Comparison of ENCODE assay signal across 25 cellular contexts in genomic region chr3:99960123-99960878, GRCh38.
DNase-seq lines count a peak whose midpoint lies in the region; ATAC-seq, FAIRE-seq and TF ChIP-seq lines count a peak whose summit lies in the region.
"Had no signal": no experiment of that assay in that cellular context is flagged by ENCODE, and none has a peak within 500 bp of the region (broad histone marks: within the 10 kb centered on the region; RNA-seq: fewer than 3 reads in every experiment).

No MANE protein-coding gene starts in this region.

- no peak for TF ChIP-seq POLR2A in IMR-90 (IDR thresholded peaks at IDR 0.05; ENCODE audit: low read depth, low read length)
- no peak for TF ChIP-seq POLR2A in gastroesophageal sphincter (IDR thresholded peaks at IDR 0.05)
- no peak for TF ChIP-seq POLR2A in suprapubic skin (IDR thresholded peaks at IDR 0.05)

- peak overlapping the region; percentile 19; the same call in 1 of the 2 replicates for H4K5ac ChIP-seq in IMR-90 (ENCODE audit: low read depth, low read length)

- H3K23ac ChIP-seq in IMR-90 (ENCODE audit: low read depth, low read length), result 0 out of 2 replicates have a peak overlapping the region, but pooled peaks have one; percentile 52

- H2BK20ac ChIP-seq in IMR-90 (ENCODE audit: low read depth, low read length), result peak overlapping the region; percentile 72; the same call in 1 of the 2 replicates

- H2AFZ ChIP-seq in IMR-90 (replicated peaks; ENCODE audit: low read length, poor library complexity), result no peak overlapping the region

- H3K14ac ChIP-seq in IMR-90 (replicated peaks; ENCODE audit: low read depth, low read length), result no peak overlapping the region; the same call in 1 of the 2 replicates

- H3K4me3 ChIP-seq in IMR-90 (ENCODE audit: insufficient read depth, low read depth, low read length) (no peak overlapping the region), gastroesophageal sphincter (no peak overlapping the region), pancreas (no peak overlapping the region), tibial artery (peak overlapping the region; percentile 0 to 2), suprapubic skin (no peak overlapping the region)
- H3K4me3 ChIP-seq: BLaER1 treated with 17β-estradiol and CSF1 and Interleukin-3, amounts not matched to agents 10 nM and 100 nM; MG63; ovary; SJSA1; tibial nerve had no signal

- DNase-seq in IMR-90, result no peak
- DNase-seq in pancreas, result no peak
- no peak for DNase-seq in tibial artery
- no peak for DNase-seq in NCI-H2196 treated with DMSO at 0.1 percent for 48 hours (lab: John Stamatoyannopoulos, UW; ENCODE audit: unreplicated experiment)
- DNase-seq in suprapubic skin (ENCODE audit: low spot score in 2 of 2), result no peak
- DNase-seq in foreskin melanocyte, result no peak
- DNase-seq: ACHN; activated CD4-positive, alpha-beta T cell treated with anti-CD3 and anti-CD28 coated beads for 36 hours; activated naive CD4-positive, alpha-beta T cell treated with anti-CD3 and anti-CD28 coated beads, Interleukin-2, amount 10 ng/mL, durations not matched to agents 7 days and 5 days; central memory CD4-positive, alpha-beta T cell; kidney; MG63; naive thymus-derived CD4-positive, alpha-beta T cell; NCI-H2107; NCI-H510A treated with DMSO at 0.1 percent for 48 hours; T-helper 1 cell had no signal

- peak overlapping the region; percentile 29 to 64; a peak in 3 of 4 replicates for H4K8ac ChIP-seq in IMR-90 (ENCODE audit: low read depth in 2 of 2, low read length in 2 of 2)

- H3K9me1 ChIP-seq in IMR-90 (ENCODE audit: insufficient read depth, low read length), result peaks cover 9% of the 10 kb centered on the region

- H3K18ac ChIP-seq in IMR-90 (ENCODE audit: low read depth, low read length), result peak overlapping the region; percentile 92

- TF ChIP-seq CTCF in IMR-90 (conservative IDR thresholded peaks at IDR 0.05; ENCODE audit: low read depth, low read length) (no peak), gastroesophageal sphincter (IDR thresholded peaks at IDR 0.05) (no peak), pancreas (IDR thresholded peaks at IDR 0.05) (no peak), tibial artery (IDR thresholded peaks at IDR 0.05) (no peak), suprapubic skin (IDR thresholded peaks at IDR 0.05) (no peak)

- H3K4me1 ChIP-seq in IMR-90 (ENCODE audit: control insufficient read depth, insufficient read depth, low read length), result peaks cover 10% of the 10 kb centered on the region
- H3K4me1 ChIP-seq in gastroesophageal sphincter, result peaks cover 0 to 75% (median 13%) of the 10 kb centered on the region in 3 donors
- H3K4me1 ChIP-seq in pancreas, result peaks cover 9 to 31% (median 26%) of the 10 kb centered on the region in 3 donors
- peaks cover 0 to 80% (median 12%) of the 10 kb centered on the region in 4 donors for H3K4me1 ChIP-seq in tibial artery
- H3K4me1 ChIP-seq in suprapubic skin, result peaks cover 17% of the 10 kb centered on the region

- ATAC-seq in IMR-90 (ENCODE audit: low read depth) (no peak), gastroesophageal sphincter (no peak), pancreas (peak in 3 of 4 donors; percentile 22 to 29 (median 24)), GM19455 (IDR thresholded peaks at IDR 0.05; ENCODE audit: unreplicated experiment) (no peak)
- ATAC-seq: activated CD4-positive, alpha-beta T cell treated with anti-CD3 and anti-CD28 coated beads for 36 hours; naive thymus-derived CD4-positive, alpha-beta T cell; Panc1; stimulated activated memory B cell treated with anti-CD40 and anti-IgM and Interleukin-4, amounts not matched to agents 10 μg/mL and 1 μg/mL and 100 μg/mL, for 72 hours had no signal

- H3K9me3 ChIP-seq in IMR-90 (ENCODE audit: control insufficient read depth, insufficient read depth, low read length) (no peaks in the 10 kb centered on the region), gastroesophageal sphincter (no peaks in the 10 kb centered on the region), pancreas (no peaks in the 10 kb centered on the region), tibial artery (no peaks in the 10 kb centered on the region), suprapubic skin (no peaks in the 10 kb centered on the region)
- H3K9me3 ChIP-seq: BLaER1 treated with 17β-estradiol and CSF1 and Interleukin-3, amounts not matched to agents 10 nM and 100 nM; MG63; ovary; SJSA1; tibial nerve had no signal

- peak overlapping the region; percentile 79 for H3K4me2 ChIP-seq in IMR-90 (ENCODE audit: low read depth, low read length)
- H3K4me2 ChIP-seq: BLaER1 treated with 17β-estradiol and CSF1 and Interleukin-3, amounts not matched to agents 10 nM and 100 nM had no signal

- H2BK5ac ChIP-seq in IMR-90 (ENCODE audit: low read depth, low read length, poor library complexity, severe bottlenecking), result peak overlapping the region; percentile 21

- TF ChIP-seq EP300 in gastroesophageal sphincter (IDR thresholded peaks at IDR 0.05), result no peak
- TF ChIP-seq EP300 in suprapubic skin (IDR thresholded peaks at IDR 0.05), result no peak

- POLR2A ChIA-PET in IMR-90 (lab: Charles Lee; ENCODE audit: unreplicated experiment), result no interaction called here

- no peak overlapping the region for H2AK9ac ChIP-seq in IMR-90 (replicated peaks; ENCODE audit: low read depth, low read length, poor library complexity)

- no peak overlapping the region for H3K9ac ChIP-seq in IMR-90 (ENCODE audit: low read depth, low read length)
- H3K9ac ChIP-seq: BLaER1 treated with 17β-estradiol and CSF1 and Interleukin-3, amounts not matched to agents 10 nM and 100 nM had no signal

- no peaks in the 10 kb centered on the region for H4K20me1 ChIP-seq in IMR-90 (ENCODE audit: insufficient read depth, low read length)

- FAIRE-seq in pancreas (lab: Jason Lieb, UNC), result no peak

- no peaks in the 10 kb centered on the region for H3K36me3 ChIP-seq in IMR-90 (ENCODE audit: control insufficient read depth, insufficient read depth, low read length)
- H3K36me3 ChIP-seq in gastroesophageal sphincter, result no peaks in the 10 kb centered on the region
- no peaks in the 10 kb centered on the region for H3K36me3 ChIP-seq in pancreas
- no peaks in the 10 kb centered on the region for H3K36me3 ChIP-seq in tibial artery
- H3K36me3 ChIP-seq in suprapubic skin, result no peaks in the 10 kb centered on the region
- H3K36me3 ChIP-seq: MG63, ovary, SJSA1, tibial nerve had no signal

- peak overlapping the region; percentile 65; the same call in 1 of the 2 replicates for H3K4ac ChIP-seq in IMR-90 (ENCODE audit: low read depth, low read length)

- dilution Hi-C loops in IMR-90 (cut with HindIII; ENCODE audit: low sequenced_read_pairs, unreplicated experiment), result no loop called here

- BruUV-seq in IMR-90 (replicated peaks; lab: Mats Ljungman, UMichigan), result no TSS peak

- H3K56ac ChIP-seq in IMR-90 (ENCODE audit: extremely low read depth, insufficient read depth, low read length), result no peak overlapping the region

- H3K27me3 ChIP-seq in IMR-90 (ENCODE audit: control insufficient read depth, insufficient read depth, low read length) (no peaks in the 10 kb centered on the region), gastroesophageal sphincter (no peaks in the 10 kb centered on the region), pancreas (no peaks in the 10 kb centered on the region), tibial artery (no peaks in the 10 kb centered on the region), suprapubic skin (no peaks in the 10 kb centered on the region)
- H3K27me3 ChIP-seq: BLaER1 treated with 17β-estradiol and CSF1 and Interleukin-3, amounts not matched to agents 10 nM and 100 nM; MG63; ovary; SJSA1; tibial nerve had no signal

- peak overlapping the region; percentile 75; the same call in 1 of the 2 replicates for H2BK120ac ChIP-seq in IMR-90 (ENCODE audit: low read depth, low read length)

- CTCF ChIA-PET in IMR-90 (lab: Yijun Ruan, JAX), result interaction anchor here (0.6 kb wide), 1 partner anchor 17 kb away, joined by 3 read pairs; no protein-coding TSS in a partner anchor

- peak overlapping the region; percentile 26; the same call in 1 of the 2 replicates for H4K91ac ChIP-seq in IMR-90 (ENCODE audit: insufficient read depth, low read depth, low read length)

- peak overlapping the region; percentile 28; the same call in 2 of the 3 replicates for H2BK15ac ChIP-seq in IMR-90 (ENCODE audit: low read depth, low read length)

- WGBS in IMR-90 (ENCODE audit: extremely low coverage in 2 of 2, insufficient read length in 1 of 2), 2 experiments, result 0% methylated on average over 1 of the region's 5 CpGs; no CpG with 5 or more reads in 1 of the 2 experiments
- 34 to 47% methylated on average over 4 to 5 of the region's 5 CpGs for WGBS in gastroesophageal sphincter (ENCODE audit: low coverage in 1 of 2), 2 donors
- 57 to 58% methylated on average over 5 of the region's 5 CpGs for WGBS in pancreas, 2 donors
- 66% methylated on average over 5 of the region's 5 CpGs for WGBS in suprapubic skin

- H2AK5ac ChIP-seq in IMR-90 (ENCODE audit: low read depth, low read length), result no peak overlapping the region

- TF ChIP-seq RAD21 in IMR-90 (IDR thresholded peaks at IDR 0.05; ENCODE audit: low read length), result no peak

- in situ Hi-C loops in IMR-90 (cut with MboI; ENCODE audit: low sequenced_read_pairs), result loop anchor here (25.0 kb wide), 1 partner anchor 102 kb away; no protein-coding TSS in a partner anchor

- intact Hi-C loops in IMR-90 (cut with micrococcal nuclease), result no loop called here
- intact Hi-C loops in pancreas (cut with DNase I), result no loop called here
- intact Hi-C loops in tibial artery (cut with DNase I; ENCODE audit: low total_unique reads), result no loop called here

- H3K27ac ChIP-seq in IMR-90 (ENCODE audit: insufficient read depth, low read length) (no peak overlapping the region), gastroesophageal sphincter (peak overlapping the region; percentile 39 to 71 (median 66)), pancreas (peak overlapping the region in 2 of 4 donors; percentile 51), tibial artery (peak overlapping the region; percentile 82 to 87), suprapubic skin (no peak overlapping the region)
- H3K27ac ChIP-seq: BLaER1 treated with 17β-estradiol and CSF1 and Interleukin-3, amounts not matched to agents 10 nM and 100 nM; epithelial cell of prostate; SJSA1 had no signal

- peaks cover 17 to 19% of the 10 kb centered on the region in 2 experiments for H3K79me1 ChIP-seq in IMR-90 (ENCODE audit: low read depth in 1 of 2, low read length in 2 of 2)

TF ChIP-seq in IMR-90, 13 proteins besides CTCF, POLR2A, EP300 and RAD21 (continues in another document):
- TF ChIP-seq MAZ (IDR thresholded peaks at IDR 0.05; ENCODE audit: borderline replicate concordance, low read depth, low read length) (no peak), MXI1 (IDR thresholded peaks at IDR 0.05; ENCODE audit: borderline replicate concordance, low read depth, low read length) (no peak), SMC3 (IDR thresholded peaks at IDR 0.05; ENCODE audit: low read depth, low read length) (no peak), MAFK (IDR thresholded peaks at IDR 0.05; ENCODE audit: low read depth, low read length) (no peak)
- TF ChIP-seq, protein P1, sequence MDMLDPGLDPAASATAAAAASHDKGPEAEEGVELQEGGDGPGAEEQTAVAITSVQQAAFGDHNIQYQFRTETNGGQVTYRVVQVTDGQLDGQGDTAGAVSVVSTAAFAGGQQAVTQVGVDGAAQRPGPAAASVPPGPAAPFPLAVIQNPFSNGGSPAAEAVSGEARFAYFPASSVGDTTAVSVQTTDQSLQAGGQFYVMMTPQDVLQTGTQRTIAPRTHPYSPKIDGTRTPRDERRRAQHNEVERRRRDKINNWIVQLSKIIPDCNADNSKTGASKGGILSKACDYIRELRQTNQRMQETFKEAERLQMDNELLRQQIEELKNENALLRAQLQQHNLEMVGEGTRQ (IDR thresholded peaks at IDR 0.05; ENCODE audit: low read depth, low read length), result no peak

Comparison
In these comparisons a context has a peak if more than half of its experiments do, and no peak if none do; other contexts are left out.
1. ATAC-seq: peak in pancreas (3 of 4); none in IMR-90 (single experiment), gastroesophageal sphincter (single experiment) and GM19455 (single experiment).
2. H3K27ac ChIP-seq: peak in gastroesophageal sphincter (4 of 4) and tibial artery (2 of 2); none in IMR-90 (single experiment) and suprapubic skin (single experiment).
3. H3K4me3 ChIP-seq: peak in tibial artery (2 of 2); none in IMR-90 (single experiment), gastroesophageal sphincter (0 of 2), pancreas (0 of 4) and suprapubic skin (single experiment).